ENCODE assay signal across 18 cellular contexts in genomic region chr19:40419780-40420179, GRCh38. TPM values are rescaled to one million over a fixed set of nuclear protein-coding genes. Genes with fewer than 3 reads are reported as not detected.
DNase-seq lines count a peak whose midpoint lies in the region; ATAC-seq and TF ChIP-seq lines count a peak whose summit lies in the region.
"Had no signal": no experiment of that assay in that cellular context is flagged by ENCODE, and none has a peak within 500 bp of the region (broad histone marks: within the 10 kb centered on the region; RNA-seq: fewer than 3 reads in every experiment).

No MANE protein-coding gene starts in this region.

- H3K4me1 ChIP-seq in right cardiac atrium (ENCODE audit: control insufficient read depth, insufficient read depth, low read length) = peaks cover 4% of the 10 kb centered on the region
- H3K4me1 ChIP-seq in upper lobe of right lung = peaks cover 74% of the 10 kb centered on the region

- intact Hi-C loops in right cardiac atrium (cut with DNase I) = no loop called here
- intact Hi-C loops in left cardiac atrium (cut with DNase I) = loop anchor here in 1 of 2 donors (5.0 kb wide), 1 partner anchor 77 kb away; no protein-coding TSS in a partner anchor
- intact Hi-C loops in activated T-helper 1 cell treated with anti-CD3 and anti-CD28 coated beads, Interleukin-12 subunit alpha, Interleukin-12 subunit beta, Interleukin-2, Interleukin-4 antibody, amounts not matched to agents 30 ng/mL and 10 ng/mL and 1 ng/mL, durations not matched to agents 14 hours and 24 hours and 36 hours (cut with micrococcal nuclease) = no loop called here
- intact Hi-C loops in upper lobe of right lung (cut with DNase I) = no loop called here

- no peaks in the 10 kb centered on the region for H3K9me3 Mint-ChIP-seq in activated T-helper 1 cell treated with anti-CD3 and anti-CD28 coated beads, Interleukin-12 subunit alpha, Interleukin-12 subunit beta, Interleukin-2, Interleukin-4 antibody, amounts not matched to agents 30 ng/mL and 10 ng/mL and 1 ng/mL, durations not matched to agents 14 hours and 24 hours and 36 hours
- no peaks in the 10 kb centered on the region for H3K9me3 Mint-ChIP-seq in naive B cell

- TF ChIP-seq CTCF in upper lobe of right lung (IDR thresholded peaks at IDR 0.05) = no peak

- peaks cover 26% of the 10 kb centered on the region for H3K4me1 Mint-ChIP-seq in activated T-helper 1 cell treated with anti-CD3 and anti-CD28 coated beads, Interleukin-12 subunit alpha, Interleukin-12 subunit beta, Interleukin-2, Interleukin-4 antibody, amounts not matched to agents 30 ng/mL and 10 ng/mL and 1 ng/mL, durations not matched to agents 14 hours and 24 hours and 36 hours (ENCODE audit: low read depth)
- H3K4me1 Mint-ChIP-seq in naive B cell = peaks cover 22 to 40% (median 31%) of the 10 kb centered on the region in 3 donors

- H3K4me3 Mint-ChIP-seq in activated T-helper 1 cell treated with anti-CD3 and anti-CD28 coated beads, Interleukin-12 subunit alpha, Interleukin-12 subunit beta, Interleukin-2, Interleukin-4 antibody, amounts not matched to agents 30 ng/mL and 10 ng/mL and 1 ng/mL, durations not matched to agents 14 hours and 24 hours and 36 hours = peak overlapping the region; percentile 77
- H3K4me3 Mint-ChIP-seq in naive B cell = peak overlapping the region in 7 of 8 donors; percentile 35 to 89 (median 77)

- no peaks in the 10 kb centered on the region for H3K27me3 Mint-ChIP-seq in activated T-helper 1 cell treated with anti-CD3 and anti-CD28 coated beads, Interleukin-12 subunit alpha, Interleukin-12 subunit beta, Interleukin-2, Interleukin-4 antibody, amounts not matched to agents 30 ng/mL and 10 ng/mL and 1 ng/mL, durations not matched to agents 14 hours and 24 hours and 36 hours (ENCODE audit: insufficient read depth)
- peaks cover 0 to 10% (median 0%) of the 10 kb centered on the region in 3 donors for H3K27me3 Mint-ChIP-seq in naive B cell

- DNase-seq in right cardiac atrium (peak in 2 of 3 donors; percentile 20 to 44), left cardiac atrium (no peak), naive B cell (no peak), upper lobe of right lung (no peak), NCI-H524 treated with DMSO at 0.1 percent for 48 hours (lab: John Stamatoyannopoulos, UW) (no peak)
- DNase-seq in activated T-helper 1 cell treated with anti-CD3 and anti-CD28 coated beads, Interleukin-12 subunit alpha, Interleukin-12 subunit beta, Interleukin-2, Interleukin-4 antibody, amounts not matched to agents 30 ng/mL and 10 ng/mL and 1 ng/mL, durations not matched to agents 14 hours and 24 hours and 36 hours (ENCODE audit: low spot score) = no peak
- no peak for DNase-seq in stimulated activated naive CD4-positive, alpha-beta T cell (lab: John Stamatoyannopoulos, UW)
- DNase-seq: AML-193, aorta, DMS79, hypothalamus, KBM-7, left ventricle myocardium superior, NCI-H1417 treated with DMSO at 0.1 percent for 48 hours, NCI-H345 had no signal

- H3K27ac ChIP-seq in right cardiac atrium (ENCODE audit: low read length) (no peak overlapping the region), upper lobe of right lung (peak overlapping the region; percentile 99)

- H3K9me3 ChIP-seq in right cardiac atrium (ENCODE audit: control insufficient read depth, low read length) (no peaks in the 10 kb centered on the region), upper lobe of right lung (no peaks in the 10 kb centered on the region)
- H3K9me3 ChIP-seq: HAP-1, neutrophil had no signal

- ATAC-seq in right cardiac atrium (no peak), left cardiac atrium (no peak), naive B cell (ENCODE audit: low read depth in 2 of 2) (no peak), upper lobe of right lung (no peak), GM21515 (IDR thresholded peaks at IDR 0.05; ENCODE audit: unreplicated experiment) (no peak)

- H3K27me3 ChIP-seq in right cardiac atrium (ENCODE audit: control insufficient read depth, insufficient read depth) (no peaks in the 10 kb centered on the region), upper lobe of right lung (no peaks in the 10 kb centered on the region)
- H3K27me3 ChIP-seq: neutrophil had no signal

- no peak overlapping the region for H3K4me3 ChIP-seq in right cardiac atrium (ENCODE audit: low read length)
- no peak overlapping the region for H3K4me3 ChIP-seq in upper lobe of right lung
- H3K4me3 ChIP-seq: HAP-1 had no signal

- peaks cover 13% of the 10 kb centered on the region for H3K36me3 ChIP-seq in upper lobe of right lung
- H3K36me3 ChIP-seq: HAP-1 had no signal

- H3K27ac Mint-ChIP-seq in activated T-helper 1 cell treated with anti-CD3 and anti-CD28 coated beads, Interleukin-12 subunit alpha, Interleukin-12 subunit beta, Interleukin-2, Interleukin-4 antibody, amounts not matched to agents 30 ng/mL and 10 ng/mL and 1 ng/mL, durations not matched to agents 14 hours and 24 hours and 36 hours = peak overlapping the region; percentile 71
- peak overlapping the region in 1 of 6 donors; percentile 67 for H3K27ac Mint-ChIP-seq in naive B cell

- peaks cover 10% of the 10 kb centered on the region for H3K36me3 Mint-ChIP-seq in activated T-helper 1 cell treated with anti-CD3 and anti-CD28 coated beads, Interleukin-12 subunit alpha, Interleukin-12 subunit beta, Interleukin-2, Interleukin-4 antibody, amounts not matched to agents 30 ng/mL and 10 ng/mL and 1 ng/mL, durations not matched to agents 14 hours and 24 hours and 36 hours (ENCODE audit: low read depth)
- H3K36me3 Mint-ChIP-seq in naive B cell = no peaks in the 10 kb centered on the region

- 91% methylated on average over 5 of the region's 5 CpGs for WGBS in right cardiac atrium

RNA-seq across cellular contexts. Expression of gene SERTAD1, which starts 6.0 kb away (rescaled TPM):
- total RNA-seq in right cardiac atrium (10 to 100 TPM in 2 of 4 donors, 1 to 10 TPM in 2; 8.9 to 14.4 (median 9.7) TPM), left cardiac atrium (10 to 100 TPM in 1 of 2 donors, 1 to 10 TPM in 1; 9.4 to 17.0 TPM), upper lobe of right lung (22.1 TPM)
- polyA plus RNA-seq in right cardiac atrium (18.4 TPM), naive B cell (ENCODE audit: low read depth in 6 of 6) (10 to 100 TPM in 4 of 6 donors, 1 to 10 TPM in 2; 8.7 to 23.0 (median 13.0) TPM)
- total RNA-seq in activated T-helper 1 cell treated with anti-CD3 and anti-CD28 coated beads, Interleukin-12 subunit alpha, Interleukin-12 subunit beta, Interleukin-2, Interleukin-4 antibody, amounts not matched to agents 30 ng/mL and 10 ng/mL and 1 ng/mL, durations not matched to agents 14 hours and 24 hours and 36 hours = 18.3 and 19.4 TPM in 2 replicates

RNA-seq across cellular contexts. Expression of gene PRX, which starts 6.6 kb away (rescaled TPM):
- total RNA-seq in right cardiac atrium (1 to 10 TPM; 3.2 to 7.1 (median 4.8) TPM), left cardiac atrium (1 to 10 TPM; 2.8 to 3.6 TPM), upper lobe of right lung (36.2 TPM)
- polyA plus RNA-seq in right cardiac atrium (5.7 TPM), naive B cell (ENCODE audit: low read depth in 6 of 6) (under 1 TPM in 4 of 6 donors, not detected in 2; 0.05 to 0.38 (median 0.23) TPM)
- total RNA-seq in activated T-helper 1 cell treated with anti-CD3 and anti-CD28 coated beads, Interleukin-12 subunit alpha, Interleukin-12 subunit beta, Interleukin-2, Interleukin-4 antibody, amounts not matched to agents 30 ng/mL and 10 ng/mL and 1 ng/mL, durations not matched to agents 14 hours and 24 hours and 36 hours = 0.99 and 1.7 TPM in 2 replicates

RNA-seq across cellular contexts. Expression of gene SERTAD3, which starts 24.4 kb away (rescaled TPM):
- total RNA-seq in right cardiac atrium (10 to 100 TPM; 31.5 to 48.2 (median 36.9) TPM), left cardiac atrium (10 to 100 TPM; 29.1 to 41.2 TPM), upper lobe of right lung (32.6 TPM)
- polyA plus RNA-seq in right cardiac atrium (36.2 TPM), naive B cell (ENCODE audit: low read depth in 6 of 6) (10 to 100 TPM in 5 of 6 donors, 1 to 10 TPM in 1; 9.8 to 17.6 (median 13.3) TPM)
- 6.4 and 10.0 TPM in 2 replicates for total RNA-seq in activated T-helper 1 cell treated with anti-CD3 and anti-CD28 coated beads, Interleukin-12 subunit alpha, Interleukin-12 subunit beta, Interleukin-2, Interleukin-4 antibody, amounts not matched to agents 30 ng/mL and 10 ng/mL and 1 ng/mL, durations not matched to agents 14 hours and 24 hours and 36 hours

RNA-seq across cellular contexts. Expression of gene HIPK4, which starts 29.8 kb away (rescaled TPM):
- total RNA-seq in right cardiac atrium = under 1 TPM in 1 of 4 donors, not detected in 3; 0.11 TPM
- polyA plus RNA-seq in right cardiac atrium = 0.05 TPM
- under 1 TPM; 0.09 to 0.10 TPM for total RNA-seq in left cardiac atrium
- not detected in 2 replicates for total RNA-seq in activated T-helper 1 cell treated with anti-CD3 and anti-CD28 coated beads, Interleukin-12 subunit alpha, Interleukin-12 subunit beta, Interleukin-2, Interleukin-4 antibody, amounts not matched to agents 30 ng/mL and 10 ng/mL and 1 ng/mL, durations not matched to agents 14 hours and 24 hours and 36 hours
- polyA plus RNA-seq in naive B cell (ENCODE audit: low read depth in 6 of 6) = not detected
- total RNA-seq in upper lobe of right lung = 0.64 TPM
- total RNA-seq: left ventricle myocardium superior had no signal

RNA-seq across cellular contexts. Expression of gene BLVRB, which starts 45.8 kb away (rescaled TPM):
- 100 to 1,000 TPM in 1 of 4 donors, 10 to 100 TPM in 3; 72.0 to 102 (median 86.2) TPM for total RNA-seq in right cardiac atrium
- 109 TPM for polyA plus RNA-seq in right cardiac atrium
- total RNA-seq in left cardiac atrium = 100 to 1,000 TPM in 1 of 2 donors, 10 to 100 TPM in 1; 72.7 to 112 TPM
- 6.1 and 8.2 TPM in 2 replicates for total RNA-seq in activated T-helper 1 cell treated with anti-CD3 and anti-CD28 coated beads, Interleukin-12 subunit alpha, Interleukin-12 subunit beta, Interleukin-2, Interleukin-4 antibody, amounts not matched to agents 30 ng/mL and 10 ng/mL and 1 ng/mL, durations not matched to agents 14 hours and 24 hours and 36 hours
- polyA plus RNA-seq in naive B cell (ENCODE audit: low read depth in 6 of 6) = 10 to 100 TPM in 5 of 6 donors, 1 to 10 TPM in 1; 5.3 to 35.3 (median 24.5) TPM
- 132 TPM for total RNA-seq in upper lobe of right lung

Comparison
In these comparisons a context has a peak if more than half of its experiments do, and no peak if none do; other contexts are left out.
1. DNase-seq: peak in right cardiac atrium (2 of 3); none in left cardiac atrium (single experiment), activated T-helper 1 cell treated with anti-CD3 and anti-CD28 coated beads, Interleukin-12 subunit alpha, Interleukin-12 subunit beta, Interleukin-2, Interleukin-4 antibody, amounts not matched to agents 30 ng/mL and 10 ng/mL and 1 ng/mL, durations not matched to agents 14 hours and 24 hours and 36 hours (single experiment), naive B cell (single experiment), upper lobe of right lung (single experiment), stimulated activated naive CD4-positive, alpha-beta T cell (0 of 6) and NCI-H524 treated with DMSO at 0.1 percent for 48 hours (single experiment).